18 cellular contexts compared by ENCODE assay signal in genomic region chr9:90836396-90837080, GRCh38.
"Had no signal": no experiment of that assay in that cellular context is flagged by ENCODE, and none has a peak within 500 bp of the region (broad histone marks: within the 10 kb centered on the region; RNA-seq: fewer than 3 reads in every experiment).

No MANE protein-coding gene starts in this region.

- H3K4me3 Mint-ChIP-seq: activated T-cell treated with anti-CD3 and anti-CD28 coated beads, Interleukin-2, amount 50 U/mL, for 24 hours; nephron had no signal

- H3K27ac Mint-ChIP-seq: activated T-cell treated with anti-CD3 and anti-CD28 coated beads, Interleukin-2, amount 50 U/mL, for 24 hours had no signal

- H3K9me3 ChIP-seq: mucosa of descending colon, prostate gland, tibial nerve, vagina had no signal

- ATAC-seq: mucosa of descending colon, right cardiac atrium had no signal

- DNase-seq: activated CD4-positive, alpha-beta T cell treated with anti-CD3 and anti-CD28 coated beads for 1 hour; activated CD4-positive, alpha-beta T cell treated with anti-CD3 and anti-CD28 coated beads, Interleukin-2, amount 50 U/mL, for 48 hours; activated effector memory CD4-positive, alpha-beta T cell treated with Interleukin-2 at 50 U/mL for 16 hours; activated naive CD4-positive, alpha-beta T cell treated with anti-CD3 and anti-CD28 coated beads, Interleukin-2, amount 50 U/mL, for 16 hours; activated T-cell treated with anti-CD3 and anti-CD28 coated beads, Interleukin-2, amount 50 U/mL, for 24 hours; dorsolateral prefrontal cortex; mammary epithelial cell; mucosa of descending colon; right cardiac atrium; small intestine; stimulated activated CD4-positive, alpha-beta T cell treated with anti-CD3 and anti-CD28 coated beads, Interleukin-4, amount 100 ng/mL, for 24 hours; stimulated activated naive CD4-positive, alpha-beta T cell treated with Interleukin-2 at 50 U/mL for 16 hours; substantia nigra; T1000 had no signal

- H3K9me3 Mint-ChIP-seq: activated T-cell treated with anti-CD3 and anti-CD28 coated beads, Interleukin-2, amount 50 U/mL, for 24 hours; nephron had no signal

- H3K27ac ChIP-seq: dorsolateral prefrontal cortex, prostate gland, tibial nerve, vagina had no signal

- H3K27me3 ChIP-seq: tibial nerve, vagina had no signal

- H3K36me3 ChIP-seq: prostate gland, tibial nerve, vagina had no signal

- H3K4me3 ChIP-seq: dorsolateral prefrontal cortex, mucosa of descending colon, prostate gland, tibial nerve, vagina had no signal
